ENCODE assay signal across 9 cellular contexts in the genomic region with DNA sequence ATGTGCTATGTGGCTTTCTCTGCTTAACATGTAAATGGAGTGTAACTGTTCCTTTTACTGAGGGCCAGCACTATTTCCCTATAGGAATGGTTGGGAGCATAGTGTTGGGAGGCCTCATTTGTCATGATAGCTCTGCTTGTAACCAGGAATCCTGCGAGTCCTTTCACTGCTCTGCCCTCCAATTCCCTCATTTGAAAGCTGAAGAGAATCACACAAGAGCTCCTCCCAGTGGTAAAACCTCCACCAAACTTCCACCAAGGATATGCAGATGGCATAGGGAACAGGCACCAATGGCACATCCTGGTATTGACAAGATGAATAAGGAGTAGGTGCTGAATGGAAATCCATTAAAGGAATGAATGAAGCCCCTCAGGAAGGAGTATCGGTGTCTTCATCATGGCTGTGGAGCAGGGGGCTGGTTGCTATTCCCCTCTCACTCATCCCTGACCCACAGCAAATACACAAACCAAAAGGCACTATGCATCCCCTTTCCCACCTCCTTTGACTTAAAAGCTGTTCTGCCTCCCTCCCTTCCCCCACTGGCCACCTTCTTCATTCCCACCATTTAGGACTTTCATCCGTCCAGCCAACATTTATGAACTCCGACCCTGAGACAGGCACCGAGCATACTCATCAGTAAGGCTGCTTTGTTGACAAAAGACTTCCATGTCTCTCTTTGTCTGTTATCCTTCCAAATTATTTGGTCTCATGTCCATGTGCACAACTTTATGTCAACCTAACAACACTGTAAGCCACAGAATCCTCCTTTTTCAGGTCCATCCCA.
DNase-seq lines count a peak whose midpoint lies in the region; ATAC-seq, FAIRE-seq and TF ChIP-seq lines count a peak whose summit lies in the region.
"Had no signal": no experiment of that assay in that cellular context is flagged by ENCODE, and none has a peak within 500 bp of the region (broad histone marks: within the 10 kb centered on the region; RNA-seq: fewer than 3 reads in every experiment).

No MANE protein-coding gene starts in this region.

- intact Hi-C loops in heart right ventricle (cut with DNase I), result loop anchor here in 1 of 10 donors (5.0 kb wide), 1 partner anchor 40 kb away; no protein-coding TSS in a partner anchor
- intact Hi-C loops in cardiac septum (cut with DNase I), result no loop called here
- intact Hi-C loops in transverse colon (cut with DNase I; ENCODE audit: low total_unique reads), result no loop called here
- intact Hi-C loops in prostate gland (cut with DNase I), result no loop called here

- DNase-seq in heart right ventricle, result no peak
- DNase-seq in cardiac septum (ENCODE audit: low spot score), result no peak
- DNase-seq in activated naive CD8-positive, alpha-beta T cell treated with anti-CD3 and anti-CD28 coated beads for 36 hours, result no peak
- peak; percentile 62 for DNase-seq in iPS DF 4.7 (ENCODE audit: extremely low read depth, low spot score)
- DNase-seq in transverse colon, result no peak
- no peak for DNase-seq in mesenteric fat pad (ENCODE audit: low spot score)
- no peak for DNase-seq in RCC 7860 (ENCODE audit: low spot score)
- no peak for DNase-seq in prostate gland (ENCODE audit: low spot score)

- no peaks in the 10 kb centered on the region for H3K9me3 Mint-ChIP-seq in activated naive CD8-positive, alpha-beta T cell treated with anti-CD3 and anti-CD28 coated beads for 36 hours
- H3K9me3 Mint-ChIP-seq: dendritic cell treated with granulocyte-macrophage colony-stimulating factor and Interleukin-4, amounts not matched to agents 40 ng/mL and 50 ng/mL, for 4 days had no signal

- H3K36me3 ChIP-seq in heart right ventricle (peaks cover 0 to 31% (median 0%) of the 10 kb centered on the region in 9 donors), transverse colon (no peaks in the 10 kb centered on the region), prostate gland (no peaks in the 10 kb centered on the region)

- no peak overlapping the region for H3K4me3 Mint-ChIP-seq in activated naive CD8-positive, alpha-beta T cell treated with anti-CD3 and anti-CD28 coated beads for 36 hours
- H3K4me3 Mint-ChIP-seq: dendritic cell treated with granulocyte-macrophage colony-stimulating factor and Interleukin-4, amounts not matched to agents 40 ng/mL and 50 ng/mL, for 4 days had no signal

- TF ChIP-seq EP300 in transverse colon (IDR thresholded peaks at IDR 0.05; ENCODE audit: low read depth), result no peak

- H3K9me3 ChIP-seq in heart right ventricle (no peaks in the 10 kb centered on the region), transverse colon (no peaks in the 10 kb centered on the region), prostate gland (no peaks in the 10 kb centered on the region)

- no peaks in the 10 kb centered on the region for H3K27me3 Mint-ChIP-seq in activated naive CD8-positive, alpha-beta T cell treated with anti-CD3 and anti-CD28 coated beads for 36 hours
- H3K27me3 Mint-ChIP-seq: dendritic cell treated with granulocyte-macrophage colony-stimulating factor and Interleukin-4, amounts not matched to agents 40 ng/mL and 50 ng/mL, for 4 days had no signal

- H3K4me1 Mint-ChIP-seq in activated naive CD8-positive, alpha-beta T cell treated with anti-CD3 and anti-CD28 coated beads for 36 hours, result peaks cover 74% of the 10 kb centered on the region

- no peaks in the 10 kb centered on the region for H3K27me3 ChIP-seq in heart right ventricle
- H3K27me3 ChIP-seq in transverse colon, result no peaks in the 10 kb centered on the region
- no peaks in the 10 kb centered on the region for H3K27me3 ChIP-seq in prostate gland (replicated peaks; ENCODE audit: insufficient read depth)

- H3K27ac ChIP-seq in heart right ventricle (no peak overlapping the region), transverse colon (peak overlapping the region in 1 of 4 donors; percentile 3), prostate gland (no peak overlapping the region)

- H3K36me3 Mint-ChIP-seq in activated naive CD8-positive, alpha-beta T cell treated with anti-CD3 and anti-CD28 coated beads for 36 hours, result peaks cover 55% of the 10 kb centered on the region

- 87 to 88% methylated on average over 5 of the region's 5 CpGs for WGBS in heart right ventricle, 2 donors
- 90% methylated on average over 2 to 5 of the region's 5 CpGs for WGBS in transverse colon (ENCODE audit: low coverage in 1 of 2), 2 donors
- 87% methylated on average over 5 of the region's 5 CpGs for WGBS in prostate gland

- in situ Hi-C loops in transverse colon (cut with MboI; ENCODE audit: low pct_ligation_motif_present in 1 of 4, low pct_unique_long_range_greater_than_20kb in 1 of 4, low sequenced_read_pairs in 3 of 4), result loop anchor here in 1 of 4 donors (25.0 kb wide), 1 partner anchor 565 kb away; the partner anchor contains the start of gene FOXP1

- TF ChIP-seq CTCF in heart right ventricle (IDR thresholded peaks at IDR 0.05) (peak in 5 of 9 donors; percentile 18 to 50 (median 30)), transverse colon (IDR thresholded peaks at IDR 0.05) (no peak), prostate gland (IDR thresholded peaks at IDR 0.05) (peak in 1 of 4 experiments; percentile 6)

- H3K4me3 ChIP-seq in heart right ventricle (no peak overlapping the region), transverse colon (no peak overlapping the region), prostate gland (no peak overlapping the region)

- FAIRE-seq in RCC 7860 (lab: Jason Lieb, UNC), result no peak

- ATAC-seq in heart right ventricle, result peak in 2 of 8 donors; percentile 17 to 26

- TF ChIP-seq POLR2A in transverse colon (IDR thresholded peaks at IDR 0.05) (no peak), prostate gland (IDR thresholded peaks at IDR 0.05) (no peak)

- H3K4me1 ChIP-seq in heart right ventricle (peaks cover 0 to 84% (median 32%) of the 10 kb centered on the region in 9 donors), transverse colon (peaks cover 8 to 36% (median 19%) of the 10 kb centered on the region in 4 donors), prostate gland (replicated peaks) (no peaks in the 10 kb centered on the region)

- H3K27ac Mint-ChIP-seq in activated naive CD8-positive, alpha-beta T cell treated with anti-CD3 and anti-CD28 coated beads for 36 hours, result peak overlapping the region; percentile 13
- H3K27ac Mint-ChIP-seq: dendritic cell treated with granulocyte-macrophage colony-stimulating factor and Interleukin-4, amounts not matched to agents 40 ng/mL and 50 ng/mL, for 4 days had no signal

Comparison
In these comparisons a context has a peak if more than half of its experiments do, and no peak if none do; other contexts are left out.
1. CTCF ChIP-seq: peak in heart right ventricle (5 of 9); none in transverse colon (0 of 5).